Comparison of ENCODE assay signal across 15 cellular contexts in genomic region chr10:112832959-112833358, GRCh38.
DNase-seq lines count a peak whose midpoint lies in the region; ATAC-seq, FAIRE-seq and TF ChIP-seq lines count a peak whose summit lies in the region.
"Had no signal": no experiment of that assay in that cellular context is flagged by ENCODE, and none has a peak within 500 bp of the region (broad histone marks: within the 10 kb centered on the region; RNA-seq: fewer than 3 reads in every experiment).

No MANE protein-coding gene starts in this region.

- no peak for FAIRE-seq in HepG2 (lab: Jason Lieb, UNC)
- FAIRE-seq in astrocyte (lab: Jason Lieb, UNC): no peak
- FAIRE-seq: G401.6, GM12891 had no signal

- H3K9me3 ChIP-seq in HepG2 (ENCODE audit: low read length) (no peaks in the 10 kb centered on the region), right lobe of liver (no peaks in the 10 kb centered on the region), astrocyte (ENCODE audit: insufficient read depth, low read depth, low read length) (no peaks in the 10 kb centered on the region)
- H3K9me3 ChIP-seq: BLaER1 treated with 17β-estradiol and CSF1 and Interleukin-3, amounts not matched to agents 10 nM and 100 nM had no signal

- no peak for TF ChIP-seq RAD21 in HepG2 (CRISPR knock-in tag; IDR thresholded peaks at IDR 0.05)

- H3K4me3 Mint-ChIP-seq in astrocyte (ENCODE audit: unreplicated experiment) (no peak overlapping the region), endothelial cell (ENCODE audit: unreplicated experiment) (peak overlapping the region; percentile 15), mesothelial cell of epicardium (no peak overlapping the region)
- H3K4me3 Mint-ChIP-seq: CD4-positive, CD25-positive, alpha-beta regulatory T cell; IgD-negative memory B cell had no signal

- ATAC-seq in HepG2 (no peak), right lobe of liver (no peak), HG03095 (IDR thresholded peaks at IDR 0.05; ENCODE audit: unreplicated experiment) (no peak)

- intact Hi-C loops in HepG2 (cut with micrococcal nuclease; ENCODE audit: unreplicated experiment): no loop called here
- intact Hi-C loops in right lobe of liver (cut with DNase I): no loop called here

- H3K36me3 ChIP-seq in HepG2 (replicated peaks in 1 of 2; ENCODE audit: control insufficient read depth in 1 of 2, insufficient read depth in 2 of 2, low read length in 2 of 2): no peaks in the 10 kb centered on the region
- H3K36me3 ChIP-seq in right lobe of liver: no peaks in the 10 kb centered on the region
- no peaks in the 10 kb centered on the region for H3K36me3 ChIP-seq in astrocyte (ENCODE audit: insufficient read depth, low read length)
- H3K36me3 ChIP-seq: BLaER1 treated with 17β-estradiol and CSF1 and Interleukin-3, amounts not matched to agents 10 nM and 100 nM had no signal

- H3K36me3 Mint-ChIP-seq in astrocyte (ENCODE audit: low read depth, unreplicated experiment) (peaks cover 6% of the 10 kb centered on the region), endothelial cell (ENCODE audit: low read depth, unreplicated experiment) (peaks cover 5% of the 10 kb centered on the region), mesothelial cell of epicardium (no peaks in the 10 kb centered on the region)

- H3K27me3 ChIP-seq in HepG2 (ENCODE audit: control insufficient read depth in 1 of 2, insufficient read depth in 2 of 2, low read length in 2 of 2): no peaks in the 10 kb centered on the region
- H3K27me3 ChIP-seq in right lobe of liver: no peaks in the 10 kb centered on the region
- no peaks in the 10 kb centered on the region for H3K27me3 ChIP-seq in astrocyte (ENCODE audit: insufficient read depth, low read length)

- H3K27ac Mint-ChIP-seq in astrocyte (ENCODE audit: unreplicated experiment): peak overlapping the region; percentile 14
- H3K27ac Mint-ChIP-seq in endothelial cell (ENCODE audit: unreplicated experiment): no peak overlapping the region
- no peak overlapping the region for H3K27ac Mint-ChIP-seq in mesothelial cell of epicardium
- H3K27ac Mint-ChIP-seq: CD4-positive, CD25-positive, alpha-beta regulatory T cell had no signal

- H3K27ac ChIP-seq in HepG2 (ENCODE audit: extremely low read length, insufficient read depth, low read length) (no peak overlapping the region), right lobe of liver (no peak overlapping the region), astrocyte (ENCODE audit: low read depth, low read length) (no peak overlapping the region)

- 82% methylated on average over 2 of the region's 2 CpGs for WGBS in HepG2 (ENCODE audit: low lambda C conversion rate)
- 75% methylated on average over 2 of the region's 2 CpGs for WGBS in right lobe of liver (ENCODE audit: insufficient coverage, low coverage, low lambda C conversion rate, missing lambda C conversion rate)

- no peak for TF ChIP-seq CTCF in HepG2 (CRISPR knock-in tag; IDR thresholded peaks at IDR 0.05)
- TF ChIP-seq CTCF in right lobe of liver (IDR thresholded peaks at IDR 0.05): no peak
- no peak for TF ChIP-seq CTCF in astrocyte (IDR thresholded peaks at IDR 0.05; ENCODE audit: insufficient read depth, low read depth, low read length)
- no peak for TF ChIP-seq CTCF in endothelial cell (IDR thresholded peaks at IDR 0.05; ENCODE audit: unreplicated experiment)
- no peak for TF ChIP-seq CTCF in mesothelial cell of epicardium (IDR thresholded peaks at IDR 0.05; ENCODE audit: unreplicated experiment)

- no TSS peak for BruUV-seq in HepG2 (replicated peaks; lab: Mats Ljungman, UMichigan)

- POLR2A ChIA-PET in HepG2 (lab: Yijun Ruan, JAX): no interaction called here

- H3K4me3 ChIP-seq in HepG2 (replicated peaks in 1 of 3; ENCODE audit: insufficient read depth in 1 of 3, low read depth in 2 of 3, low read length in 3 of 3): no peak overlapping the region
- no peak overlapping the region for H3K4me3 ChIP-seq in right lobe of liver
- H3K4me3 ChIP-seq in astrocyte (ENCODE audit: insufficient read depth, low read depth, low read length): no peak overlapping the region
- H3K4me3 ChIP-seq: BLaER1 treated with 17β-estradiol and CSF1 and Interleukin-3, amounts not matched to agents 10 nM and 100 nM had no signal

- H2AFZ ChIP-seq in HepG2 (ENCODE audit: low read length) (no peak overlapping the region), astrocyte (ENCODE audit: low read depth, low read length) (no peak overlapping the region)

- no peak overlapping the region for H3K9ac ChIP-seq in HepG2 (ENCODE audit: insufficient read depth, low read depth, low read length)
- H3K9ac ChIP-seq in astrocyte (ENCODE audit: low read length): no peak overlapping the region
- H3K9ac ChIP-seq: BLaER1 treated with 17β-estradiol and CSF1 and Interleukin-3, amounts not matched to agents 10 nM and 100 nM had no signal

- H4K20me1 ChIP-seq in HepG2 (ENCODE audit: insufficient read depth, low read length) (no peaks in the 10 kb centered on the region), astrocyte (ENCODE audit: insufficient read depth, low read length) (no peaks in the 10 kb centered on the region)
- H4K20me1 ChIP-seq: BLaER1 treated with 17β-estradiol and CSF1 and Interleukin-3, amounts not matched to agents 10 nM and 100 nM had no signal

- H3K79me2 ChIP-seq in HepG2 (ENCODE audit: insufficient read depth, low read length) (no peaks in the 10 kb centered on the region), astrocyte (ENCODE audit: insufficient read depth, low read length) (no peaks in the 10 kb centered on the region)

- no peak for TF ChIP-seq POLR2A in HepG2 (IDR thresholded peaks at IDR 0.05; ENCODE audit: insufficient read depth in 1 of 2, low read depth in 2 of 2, low read length in 2 of 2)
- no peak for TF ChIP-seq POLR2A in right lobe of liver (IDR thresholded peaks at IDR 0.05)

- DNase-seq in HepG2 (ENCODE audit: low spot score): no peak
- no peak for DNase-seq in right lobe of liver
- DNase-seq in astrocyte (ENCODE audit: low read depth): no peak
- no peak for DNase-seq in endothelial cell (ENCODE audit: low spot score)
- DNase-seq in G401 (ENCODE audit: low spot score): no peak
- DNase-seq in NK-92 treated with Interleukin-12 subunit alpha and Interleukin-12 subunit beta, amount 100 ng/mL, for 24 hours (lab: John Stamatoyannopoulos, UW): no peak
- DNase-seq in mesothelial cell of epicardium (ENCODE audit: low spot score in 2 of 2, unreplicated experiment in 2 of 2): no peak
- DNase-seq: CD4-positive, CD25-positive, alpha-beta regulatory T cell; GOT3; HCEC 1CT had no signal

- in situ Hi-C loops in HepG2 (cut with HindIII; ENCODE audit: extremely low pct_ligation_motif_present, low pct_unique_long_range_greater_than_20kb): no loop called here
- in situ Hi-C loops in G401 (cut with HindIII; ENCODE audit: low sequenced_read_pairs): no loop called here

- H3K4me2 ChIP-seq in HepG2 (ENCODE audit: low read depth, low read length) (no peak overlapping the region), astrocyte (ENCODE audit: low read length) (no peak overlapping the region)

- peaks cover 2% of the 10 kb centered on the region for H3K9me3 Mint-ChIP-seq in astrocyte (ENCODE audit: unreplicated experiment)
- no peaks in the 10 kb centered on the region for H3K9me3 Mint-ChIP-seq in endothelial cell (ENCODE audit: unreplicated experiment)
- peaks cover 4% of the 10 kb centered on the region for H3K9me3 Mint-ChIP-seq in mesothelial cell of epicardium

- no peak for TF ChIP-seq EP300 in HepG2 (IDR thresholded peaks at IDR 0.05; ENCODE audit: low read depth in 2 of 2, low read length in 2 of 2)
- no peak for TF ChIP-seq EP300 in HepG2 (CRISPR knock-in tag; IDR thresholded peaks at IDR 0.05; ENCODE audit: borderline replicate concordance)

- CTCF ChIA-PET in HepG2 (lab: Yijun Ruan, JAX; ENCODE audit: low intra/inter-chr PET ratio, low total read pairs): no interaction called here

- H3K4me1 ChIP-seq in HepG2 (ENCODE audit: insufficient read depth, low read length): peaks cover 27% of the 10 kb centered on the region
- peaks cover 0 to 18% (median 9%) of the 10 kb centered on the region in 4 donors for H3K4me1 ChIP-seq in right lobe of liver
- H3K4me1 ChIP-seq in astrocyte (ENCODE audit: insufficient read depth, low read length): peaks cover 2% of the 10 kb centered on the region

- H3K27me3 Mint-ChIP-seq in astrocyte (ENCODE audit: low read depth, unreplicated experiment) (peaks cover 6% of the 10 kb centered on the region), endothelial cell (ENCODE audit: unreplicated experiment) (peaks cover 2% of the 10 kb centered on the region), mesothelial cell of epicardium (ENCODE audit: low read depth) (no peaks in the 10 kb centered on the region)
- H3K27me3 Mint-ChIP-seq: CD4-positive, CD25-positive, alpha-beta regulatory T cell; IgD-negative memory B cell had no signal

- peaks cover 18% of the 10 kb centered on the region for H3K4me1 Mint-ChIP-seq in astrocyte (ENCODE audit: low read depth, unreplicated experiment)
- peaks cover 2% of the 10 kb centered on the region for H3K4me1 Mint-ChIP-seq in endothelial cell (ENCODE audit: unreplicated experiment)
- peaks cover 33% of the 10 kb centered on the region for H3K4me1 Mint-ChIP-seq in mesothelial cell of epicardium

TF ChIP-seq in HepG2, 621 proteins besides CTCF, POLR2A, EP300 and RAD21:
- TF ChIP-seq STAT6 (CRISPR knock-in tag; IDR thresholded peaks at IDR 0.05; ENCODE audit: borderline replicate concordance): no peak
- no peak for TF ChIP-seq ZBTB1 (CRISPR knock-in tag; IDR thresholded peaks at IDR 0.05; ENCODE audit: borderline replicate concordance)
- no peak for TF ChIP-seq RORA (CRISPR knock-in tag; IDR thresholded peaks at IDR 0.05)
- no peak for TF ChIP-seq CEBPG (CRISPR knock-in tag; IDR thresholded peaks at IDR 0.05)
- no peak for TF ChIP-seq ARHGAP35 (CRISPR knock-in tag; IDR thresholded peaks at IDR 0.05; ENCODE audit: borderline replicate concordance)
- TF ChIP-seq ZNF12 (CRISPR knock-in tag; IDR thresholded peaks at IDR 0.05): peak; percentile 75; the same call in 1 of the 2 replicates
